Comparison of ENCODE assay signal across 11 cellular contexts in the genomic region with DNA sequence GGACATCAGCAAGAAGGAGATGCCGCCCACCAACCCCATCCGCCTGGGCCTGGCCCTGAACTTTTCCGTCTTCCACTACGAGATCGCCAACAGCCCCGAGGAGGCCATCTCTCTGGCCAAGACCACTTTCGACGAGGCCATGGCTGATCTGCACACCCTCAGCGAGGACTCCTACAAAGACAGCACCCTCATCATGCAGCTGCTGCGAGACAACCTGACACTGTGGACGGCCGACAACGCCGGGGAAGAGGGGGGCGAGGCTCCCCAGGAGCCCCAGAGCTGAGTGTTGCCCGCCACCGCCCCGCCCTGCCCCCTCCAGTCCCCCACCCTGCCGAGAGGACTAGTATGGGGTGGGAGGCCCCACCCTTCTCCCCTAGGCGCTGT. TPM values are rescaled to one million over a fixed set of nuclear protein-coding genes. Genes with fewer than 3 reads are reported as not detected.
DNase-seq lines count a peak whose midpoint lies in the region; ATAC-seq, FAIRE-seq and TF ChIP-seq lines count a peak whose summit lies in the region.
"Had no signal": no experiment of that assay in that cellular context is flagged by ENCODE, and none has a peak within 500 bp of the region (broad histone marks: within the 10 kb centered on the region; RNA-seq: fewer than 3 reads in every experiment).

No MANE protein-coding gene starts in this region.

- H3K9ac ChIP-seq in GM12878 (ENCODE audit: control insufficient read depth, insufficient read depth, low read length), result peak overlapping the region; percentile 99; the same call in 1 of the 2 replicates

- no TSS peak for BruUV-seq in GM12878 (replicated peaks; lab: Mats Ljungman, UMichigan)

- H3K36me3 Mint-ChIP-seq in progenitor cell of endocrine pancreas (ENCODE audit: insufficient read depth), result no peaks in the 10 kb centered on the region

- H3K27me3 Mint-ChIP-seq in progenitor cell of endocrine pancreas, result peaks cover 7% of the 10 kb centered on the region

- H3K9me3 Mint-ChIP-seq in progenitor cell of endocrine pancreas (ENCODE audit: low read depth), result no peaks in the 10 kb centered on the region

- H3K4me1 ChIP-seq in A549 (peaks cover 30% of the 10 kb centered on the region), GM12878 (ENCODE audit: control insufficient read depth, insufficient read depth, low read length) (peaks cover 16% of the 10 kb centered on the region), muscle layer of duodenum (ENCODE audit: control insufficient read depth in 1 of 2, insufficient read depth in 2 of 2, low read length in 2 of 2) (peaks cover 0 to 9% of the 10 kb centered on the region in 2 donors)

- no peaks in the 10 kb centered on the region for H3K9me3 ChIP-seq in A549
- H3K9me3 ChIP-seq in GM12878 (replicated peaks; ENCODE audit: control insufficient read depth, insufficient read depth, low read length), result no peaks in the 10 kb centered on the region
- H3K9me3 ChIP-seq in muscle layer of duodenum (ENCODE audit: control insufficient read depth in 1 of 2, low read length in 2 of 2), result no peaks in the 10 kb centered on the region
- H3K9me3 ChIP-seq: heart left ventricle, SJSA1 had no signal

- TF ChIP-seq CTCF in A549 (IDR thresholded peaks at IDR 0.05) (no peak), GM12878 (IDR thresholded peaks at IDR 0.05 in 2 of 3, conservative IDR thresholded peaks at IDR 0.05 in 1 of 3; ENCODE audit: control insufficient read depth in 2 of 3, extremely low read depth in 1 of 3, insufficient read depth in 1 of 3, low read depth in 3 of 3, low read length in 3 of 3) (no peak), progenitor cell of endocrine pancreas (IDR thresholded peaks at IDR 0.05; ENCODE audit: unreplicated experiment) (no peak)

- H4K20me1 ChIP-seq in GM12878 (ENCODE audit: control insufficient read depth, insufficient read depth), result no peaks in the 10 kb centered on the region

- POLR2A ChIA-PET in A549 (lab: Yijun Ruan, JAX) (interaction anchor here (0.6 to 1.4 kb wide), 2 partner anchors 15 to 130 kb away, joined by 5 read pairs; partner anchors contain the start of gene TRNP1), GM12878 (lab: Charles Lee) (interaction anchor here (0.7 to 2.2 kb wide), 2 partner anchors 14 to 172 kb away, joined by 3 to 6 read pairs; no protein-coding TSS in a partner anchor)

- DNase-seq in A549 (ENCODE audit: low read depth in 1 of 2, low spot score in 1 of 2) (no peak), H7 (no peak), GM12878 (ENCODE audit: low read depth, low spot score) (no peak), progenitor cell of endocrine pancreas (ENCODE audit: low spot score, unreplicated experiment) (no peak), NCI-H510A treated with DMSO at 0.1 percent for 48 hours (lab: John Stamatoyannopoulos, UW) (no peak), RCC 7860 (ENCODE audit: low spot score) (no peak)
- DNase-seq: stimulated activated CD4-positive, alpha-beta T cell treated with anti-CD3 and anti-CD28 coated beads, Interleukin-12 subunit alpha, Interleukin-12 subunit beta, amount 100 ng/mL, for 4 hours had no signal

- H2AFZ ChIP-seq in GM12878 (ENCODE audit: control insufficient read depth, low read depth, low read length), result no peak overlapping the region; the same call in 1 of the 2 replicates

- H3K27ac ChIP-seq in A549, result peak overlapping the region; percentile 90 to 99
- peak overlapping the region; percentile 99 for H3K27ac ChIP-seq in GM12878 (ENCODE audit: control insufficient read depth, insufficient read depth)
- peak overlapping the region; percentile 72 for H3K27ac ChIP-seq in muscle layer of duodenum (ENCODE audit: low read length)

- H3K4me2 ChIP-seq in A549 (peak overlapping the region; percentile 100), GM12878 (ENCODE audit: control insufficient read depth, insufficient read depth) (peak overlapping the region; percentile 99)

- FAIRE-seq in A549 (lab: Jason Lieb, UNC), result no peak
- FAIRE-seq in GM12878 (lab: Jason Lieb, UNC), result no peak
- FAIRE-seq in RCC 7860 (lab: Jason Lieb, UNC), result no peak

- H3K4me3 ChIP-seq in A549 (peak overlapping the region; percentile 66), H7 (ENCODE audit: insufficient read depth, low read depth, low read length) (peak overlapping the region; percentile 74; the same call in 1 of the 2 replicates), GM12878 (peak overlapping the region; percentile 93; the same call in 1 of the 2 replicates), muscle layer of duodenum (ENCODE audit: low read depth in 1 of 2, low read length in 2 of 2) (peak overlapping the region; percentile 70)

- intact Hi-C loops in GM12878 (cut with micrococcal nuclease; ENCODE audit: unreplicated experiment), result no loop called here

- H3K4me3 Mint-ChIP-seq in progenitor cell of endocrine pancreas (ENCODE audit: low read depth), result no peak overlapping the region

- CTCF ChIA-PET in A549 (lab: Yijun Ruan, JAX), result interaction anchor here (0.8 to 7.2 kb wide), 5 partner anchors 14 to 261 kb away, joined by 3 to 57 read pairs (median 12); no protein-coding TSS in a partner anchor
- CTCF ChIA-PET in GM12878 (lab: Yijun Ruan, JAX), result interaction anchor here (0.6 to 1.5 kb wide), 7 partner anchors 13 to 226 kb away, joined by 3 to 5 read pairs (median 3); no protein-coding TSS in a partner anchor

- no peak for TF ChIP-seq EP300 in A549 (IDR thresholded peaks at IDR 0.05)
- TF ChIP-seq EP300 in GM12878 (IDR thresholded peaks at IDR 0.05; ENCODE audit: borderline replicate concordance in 1 of 2, control insufficient read depth in 1 of 2, low read depth in 2 of 2, low read length in 2 of 2), result no peak

- peaks cover 11% of the 10 kb centered on the region for H3K4me1 Mint-ChIP-seq in progenitor cell of endocrine pancreas (ENCODE audit: low read depth)

- TF ChIP-seq POLR2A in A549 (IDR thresholded peaks at IDR 0.05; ENCODE audit: low read length), result no peak
- no peak for TF ChIP-seq POLR2A in GM12878 (IDR thresholded peaks at IDR 0.05; ENCODE audit: low read depth, low read length)

- no peak for TF ChIP-seq RAD21 in A549 (conservative IDR thresholded peaks at IDR 0.05 in 1 of 2, IDR thresholded peaks at IDR 0.05 in 1 of 2)
- TF ChIP-seq RAD21 in GM12878 (IDR thresholded peaks at IDR 0.05; ENCODE audit: insufficient read depth, low read depth, low read length), result no peak

- H3K79me2 ChIP-seq in GM12878 (ENCODE audit: control insufficient read depth, insufficient read depth, low read length), result no peaks in the 10 kb centered on the region; the same call in 1 of the 2 replicates

- H3K36me3 ChIP-seq in H7 (replicated peaks; ENCODE audit: control insufficient read depth, insufficient read depth, low read length) (no peaks in the 10 kb centered on the region), GM12878 (ENCODE audit: control insufficient read depth in 2 of 2, insufficient read depth in 2 of 2, low read length in 1 of 2) (no peaks in the 10 kb centered on the region), muscle layer of duodenum (ENCODE audit: control insufficient read depth in 1 of 2, insufficient read depth in 2 of 2, low read length in 2 of 2) (no peaks in the 10 kb centered on the region)
- H3K36me3 ChIP-seq: heart left ventricle, SJSA1 had no signal

- in situ Hi-C loops in GM12878 (cut with MboI), result no loop called here

- SMC1A ChIA-PET in GM12878 (lab: Charles Lee; ENCODE audit: uncharacterized antibody, unreplicated experiment), result no interaction called here

- WGBS in A549 (ENCODE audit: missing lambda C conversion rate), result 0% methylated on average over 4 of the region's 20 CpGs
- WGBS in GM12878 (ENCODE audit: insufficient coverage, insufficient replicate concordance, low lambda C conversion rate, missing lambda C conversion rate), result 66% methylated on average over 16 of the region's 20 CpGs

- ATAC-seq in A549, result peak; percentile 1 to 4; a peak in 4 of 6 replicates
- no peak for ATAC-seq in GM12878
- ATAC-seq in HG03135 (IDR thresholded peaks at IDR 0.05; ENCODE audit: unreplicated experiment), result no peak
- ATAC-seq: heart left ventricle had no signal

- H3K27me3 ChIP-seq in H7 (ENCODE audit: control insufficient read depth, insufficient read depth, low read length) (peaks cover 9% of the 10 kb centered on the region), GM12878 (replicated peaks in 1 of 2; ENCODE audit: control insufficient read depth in 2 of 2, insufficient read depth in 2 of 2, low read length in 1 of 2) (no peaks in the 10 kb centered on the region), muscle layer of duodenum (ENCODE audit: low read depth, low read length) (no peaks in the 10 kb centered on the region)
- H3K27me3 ChIP-seq: heart left ventricle, SJSA1 had no signal

- RAD21 ChIA-PET in GM12878 (lab: Charles Lee; ENCODE audit: unreplicated experiment), result interaction anchor here (2.3 kb wide), 1 partner anchor 31 kb away, joined by 16 read pairs; no protein-coding TSS in a partner anchor

- no peak overlapping the region for H3K27ac Mint-ChIP-seq in progenitor cell of endocrine pancreas

RNA-seq across cellular contexts. Expression of gene SFN, which starts 0.7 kb away (rescaled TPM):
- polyA plus RNA-seq in A549 (2011; rRNA removed) (31.0 and 39.8 TPM in 2 replicates), A549 (2017; fragmentation: RNase III; extraction: RNeasy Plus Mini Kit Qiagen cat#74134 plus additional on column Dnase treatment) (114 to 150 TPM (median 141 TPM) in 3 replicates), GM12878 (2011; rRNA removed) (0.06 and 0.19 TPM in 2 replicates), GM12878 (2014; fragmentation: Illumina TruSeq; extraction: Trizol) (0.14 and 1.2 TPM in 2 replicates), GM12878 (2014; fragmentation: Nextera tagmentation; extraction: Ambion mirVana) (under 1 TPM; 0.27 to 0.33 TPM), GM12878 (2014; rRNA removed) (2.7 and 3.2 TPM in 2 replicates), GM12878 (2016; fragmentation: Nextera tagmentation; extraction: Ambion mirVana) (under 1 TPM; 0.63 to 0.82 TPM)
- polyA plus RNA-seq in A549 (2012; cell fraction: cytosol; rRNA removed), result 193 and 209 TPM in 2 replicates
- polyA plus RNA-seq in A549 (2012; cell fraction: nucleus; rRNA removed), result 145 and 174 TPM in 2 replicates
- 17.4 and 26.5 TPM in 2 replicates for polyA minus RNA-seq in A549 (2011; rRNA and poly(A)+ RNA removed)
- 7.5 and 11.3 TPM in 2 replicates for total RNA-seq in H7 (2014; rRNA removed; shearing (Covaris generic))
- total RNA-seq in GM12878 (2013; cell fraction: nucleolus; rRNA removed), result 0.64 and 1.1 TPM in 2 replicates
- total RNA-seq in GM12878 (2014; rRNA removed) (2.0 and 2.7 TPM in 2 replicates), GM12878 (2014; rRNA removed; fragmentation: Illumina TruSeq; extraction: Trizol) (1.7 and 2.1 TPM in 2 replicates), GM12878 (2021) (2.9 and 4.1 TPM in 2 replicates), progenitor cell of endocrine pancreas (0.36 and 0.44 TPM in 2 replicates)
- polyA plus RNA-seq in GM12878 (2011; ENCODE audit: low read depth), result 0.71 TPM
- polyA plus RNA-seq in GM12878 (2011; cell fraction: cytosol; rRNA removed), result 0.10 and 0.13 TPM in 2 replicates
- polyA plus RNA-seq in GM12878 (2011; cell fraction: nucleus; rRNA removed), result 0.24 and 0.48 TPM in 2 replicates
- polyA plus RNA-seq in GM12878 (2012), result 3.6 and 3.8 TPM in 2 replicates
- polyA minus RNA-seq in GM12878 (2011; rRNA and poly(A)+ RNA removed), result 0.26 TPM in 1 of 2 replicates, not detected in the other
- 3.7 and 4.8 TPM in 2 replicates for polyA minus RNA-seq in GM12878 (2011; cell fraction: cytosol; rRNA and poly(A)+ RNA removed)
- polyA minus RNA-seq in GM12878 (2011; cell fraction: nucleus; rRNA and poly(A)+ RNA removed), result 0.85 and 1.3 TPM in 2 replicates

RNA-seq across cellular contexts. Expression of gene GPN2, which starts 26.4 kb away (rescaled TPM):
- polyA plus RNA-seq in A549 (2011; rRNA removed), result 18.1 and 23.6 TPM in 2 replicates
- polyA plus RNA-seq in A549 (2012; cell fraction: cytosol; rRNA removed), result 22.9 and 27.6 TPM in 2 replicates
- 14.7 and 24.0 TPM in 2 replicates for polyA plus RNA-seq in A549 (2012; cell fraction: nucleus; rRNA removed)
- polyA plus RNA-seq in A549 (2017; fragmentation: RNase III; extraction: RNeasy Plus Mini Kit Qiagen cat#74134 plus additional on column Dnase treatment), result 16.9 to 18.3 TPM (median 18.1 TPM) in 3 replicates
- 26.7 and 42.9 TPM in 2 replicates for polyA minus RNA-seq in A549 (2011; rRNA and poly(A)+ RNA removed)
- total RNA-seq in H7 (2014; rRNA removed; shearing (Covaris generic)), result 40.3 and 61.9 TPM in 2 replicates
- 24.6 and 26.1 TPM in 2 replicates for total RNA-seq in GM12878 (2013; cell fraction: nucleolus; rRNA removed)
- total RNA-seq in GM12878 (2014; rRNA removed), result 17.6 and 20.6 TPM in 2 replicates
- 12.2 and 15.8 TPM in 2 replicates for total RNA-seq in GM12878 (2014; rRNA removed; fragmentation: Illumina TruSeq; extraction: Trizol)
- total RNA-seq in GM12878 (2021), result 41.1 and 47.8 TPM in 2 replicates
- polyA plus RNA-seq in GM12878 (2011; ENCODE audit: low read depth), result 13.2 TPM
- polyA plus RNA-seq in GM12878 (2011; rRNA removed), result 28.3 and 61.4 TPM in 2 replicates
- 36.2 and 80.1 TPM in 2 replicates for polyA plus RNA-seq in GM12878 (2011; cell fraction: cytosol; rRNA removed)
- polyA plus RNA-seq in GM12878 (2011; cell fraction: nucleus; rRNA removed), result 46.9 and 50.6 TPM in 2 replicates
- polyA plus RNA-seq in GM12878 (2012), result 17.1 and 27.9 TPM in 2 replicates
- 15.3 and 17.7 TPM in 2 replicates for polyA plus RNA-seq in GM12878 (2014; fragmentation: Illumina TruSeq; extraction: Trizol)
- 10 to 100 TPM in 1 of 2 experiments, 1 to 10 TPM in 1; 8.3 to 17.4 TPM for polyA plus RNA-seq in GM12878 (2014; fragmentation: Nextera tagmentation; extraction: Ambion mirVana)
- 28.9 and 32.7 TPM in 2 replicates for polyA plus RNA-seq in GM12878 (2014; rRNA removed)
- 10 to 100 TPM; 51.1 to 59.7 TPM for polyA plus RNA-seq in GM12878 (2016; fragmentation: Nextera tagmentation; extraction: Ambion mirVana)
- 57.9 and 58.4 TPM in 2 replicates for polyA minus RNA-seq in GM12878 (2011; rRNA and poly(A)+ RNA removed)
- polyA minus RNA-seq in GM12878 (2011; cell fraction: cytosol; rRNA and poly(A)+ RNA removed), result 22.7 and 26.0 TPM in 2 replicates
- polyA minus RNA-seq in GM12878 (2011; cell fraction: nucleus; rRNA and poly(A)+ RNA removed), result 16.3 and 21.7 TPM in 2 replicates
- 36.5 and 37.4 TPM in 2 replicates for total RNA-seq in progenitor cell of endocrine pancreas

RNA-seq across cellular contexts. Expression of gene GPATCH3, which starts 36.6 kb away (rescaled TPM):
- 4.9 and 5.4 TPM in 2 replicates for polyA plus RNA-seq in A549 (2011; rRNA removed)
- polyA plus RNA-seq in A549 (2012; cell fraction: cytosol; rRNA removed), result 7.6 and 8.3 TPM in 2 replicates
- polyA plus RNA-seq in A549 (2012; cell fraction: nucleus; rRNA removed), result 12.4 and 13.1 TPM in 2 replicates
- polyA plus RNA-seq in A549 (2017; fragmentation: RNase III; extraction: RNeasy Plus Mini Kit Qiagen cat#74134 plus additional on column Dnase treatment), result 7.0 to 8.7 TPM (median 8.3 TPM) in 3 replicates
- 6.1 and 6.4 TPM in 2 replicates for polyA minus RNA-seq in A549 (2011; rRNA and poly(A)+ RNA removed)
- total RNA-seq in H7 (2014; rRNA removed; shearing (Covaris generic)), result 16.1 and 23.7 TPM in 2 replicates
- 5.0 and 6.4 TPM in 2 replicates for total RNA-seq in GM12878 (2013; cell fraction: nucleolus; rRNA removed)
- total RNA-seq in GM12878 (2014; rRNA removed), result 9.2 and 10.1 TPM in 2 replicates
- 5.8 and 7.5 TPM in 2 replicates for total RNA-seq in GM12878 (2014; rRNA removed; fragmentation: Illumina TruSeq; extraction: Trizol)
- total RNA-seq in GM12878 (2021), result 11.5 and 13.4 TPM in 2 replicates
- polyA plus RNA-seq in GM12878 (2011; ENCODE audit: low read depth), result 3.8 TPM
- 2.5 and 4.5 TPM in 2 replicates for polyA plus RNA-seq in GM12878 (2011; rRNA removed)
- 4.8 and 5.7 TPM in 2 replicates for polyA plus RNA-seq in GM12878 (2011; cell fraction: cytosol; rRNA removed)
- 6.6 and 11.2 TPM in 2 replicates for polyA plus RNA-seq in GM12878 (2011; cell fraction: nucleus; rRNA removed)
- 6.0 and 9.2 TPM in 2 replicates for polyA plus RNA-seq in GM12878 (2012)
- 4.8 and 7.8 TPM in 2 replicates for polyA plus RNA-seq in GM12878 (2014; fragmentation: Illumina TruSeq; extraction: Trizol)
- 1 to 10 TPM in 1 of 2 experiments, under 1 TPM in 1; 0.56 to 2.9 TPM for polyA plus RNA-seq in GM12878 (2014; fragmentation: Nextera tagmentation; extraction: Ambion mirVana)
- 9.6 and 11.8 TPM in 2 replicates for polyA plus RNA-seq in GM12878 (2014; rRNA removed)
- polyA plus RNA-seq in GM12878 (2016; fragmentation: Nextera tagmentation; extraction: Ambion mirVana), result 10 to 100 TPM; 11.2 to 12.9 TPM
- polyA minus RNA-seq in GM12878 (2011; rRNA and poly(A)+ RNA removed), result 2.6 and 6.1 TPM in 2 replicates
- 3.1 and 4.3 TPM in 2 replicates for polyA minus RNA-seq in GM12878 (2011; cell fraction: cytosol; rRNA and poly(A)+ RNA removed)
- polyA minus RNA-seq in GM12878 (2011; cell fraction: nucleus; rRNA and poly(A)+ RNA removed), result 3.7 and 7.3 TPM in 2 replicates
- 21.2 and 23.9 TPM in 2 replicates for total RNA-seq in progenitor cell of endocrine pancreas

RNA-seq across cellular contexts. Expression of gene ZDHHC18, which starts 37.2 kb away (rescaled TPM):
- polyA plus RNA-seq in A549 (2011; rRNA removed), result 20.0 and 27.0 TPM in 2 replicates
- polyA plus RNA-seq in A549 (2012; cell fraction: cytosol; rRNA removed), result 37.2 and 48.1 TPM in 2 replicates
- polyA plus RNA-seq in A549 (2012; cell fraction: nucleus; rRNA removed), result 44.4 and 45.8 TPM in 2 replicates
- polyA plus RNA-seq in A549 (2017; fragmentation: RNase III; extraction: RNeasy Plus Mini Kit Qiagen cat#74134 plus additional on column Dnase treatment), result 15.0 to 16.2 TPM (median 15.7 TPM) in 3 replicates
- polyA minus RNA-seq in A549 (2011; rRNA and poly(A)+ RNA removed), result 39.5 and 46.1 TPM in 2 replicates
- 45.5 and 50.0 TPM in 2 replicates for total RNA-seq in H7 (2014; rRNA removed; shearing (Covaris generic))
- total RNA-seq in GM12878 (2013; cell fraction: nucleolus; rRNA removed), result 51.2 and 54.8 TPM in 2 replicates
- total RNA-seq in GM12878 (2014; rRNA removed), result 22.0 and 25.0 TPM in 2 replicates
- 17.3 and 17.6 TPM in 2 replicates for total RNA-seq in GM12878 (2014; rRNA removed; fragmentation: Illumina TruSeq; extraction: Trizol)
- total RNA-seq in GM12878 (2021), result 34.4 and 35.9 TPM in 2 replicates
- polyA plus RNA-seq in GM12878 (2011; ENCODE audit: low read depth), result 7.9 TPM
- 41.8 and 81.2 TPM in 2 replicates for polyA plus RNA-seq in GM12878 (2011; rRNA removed)
- polyA plus RNA-seq in GM12878 (2011; cell fraction: cytosol; rRNA removed), result 113 and 114 TPM in 2 replicates
- 122 and 163 TPM in 2 replicates for polyA plus RNA-seq in GM12878 (2011; cell fraction: nucleus; rRNA removed)
- polyA plus RNA-seq in GM12878 (2012), result 30.3 and 34.7 TPM in 2 replicates
- 31.7 and 39.1 TPM in 2 replicates for polyA plus RNA-seq in GM12878 (2014; fragmentation: Illumina TruSeq; extraction: Trizol)
- polyA plus RNA-seq in GM12878 (2014; fragmentation: Nextera tagmentation; extraction: Ambion mirVana), result 1 to 10 TPM in 1 of 2 experiments, under 1 TPM in 1; 0.40 to 1.2 TPM
- 40.7 and 42.7 TPM in 2 replicates for polyA plus RNA-seq in GM12878 (2014; rRNA removed)
- 1 to 10 TPM; 1.3 to 2.0 TPM for polyA plus RNA-seq in GM12878 (2016; fragmentation: Nextera tagmentation; extraction: Ambion mirVana)
- 65.5 and 92.0 TPM in 2 replicates for polyA minus RNA-seq in GM12878 (2011; rRNA and poly(A)+ RNA removed)
- polyA minus RNA-seq in GM12878 (2011; cell fraction: cytosol; rRNA and poly(A)+ RNA removed), result 22.5 and 32.2 TPM in 2 replicates
- polyA minus RNA-seq in GM12878 (2011; cell fraction: nucleus; rRNA and poly(A)+ RNA removed), result 14.6 and 18.0 TPM in 2 replicates
- 22.9 and 26.1 TPM in 2 replicates for total RNA-seq in progenitor cell of endocrine pancreas

RNA-seq across cellular contexts. Expression of gene NR0B2, which starts 50.1 kb away (rescaled TPM):
- polyA plus RNA-seq in A549 (2011; rRNA removed), result not detected in 2 replicates
- not detected in 2 replicates for polyA plus RNA-seq in A549 (2012; cell fraction: cytosol; rRNA removed)
- not detected in 2 replicates for polyA plus RNA-seq in A549 (2012; cell fraction: nucleus; rRNA removed)
- polyA plus RNA-seq in A549 (2017; fragmentation: RNase III; extraction: RNeasy Plus Mini Kit Qiagen cat#74134 plus additional on column Dnase treatment), result not detected in 3 replicates
- polyA minus RNA-seq in A549 (2011; rRNA and poly(A)+ RNA removed), result not detected in 2 replicates
- not detected in 2 replicates for total RNA-seq in H7 (2014; rRNA removed; shearing (Covaris generic))
- total RNA-seq in GM12878 (2013; cell fraction: nucleolus; rRNA removed), result not detected in 2 replicates
- total RNA-seq in GM12878 (2014; rRNA removed), result not detected in 2 replicates
- total RNA-seq in GM12878 (2014; rRNA removed; fragmentation: Illumina TruSeq; extraction: Trizol), result not detected in 2 replicates
- total RNA-seq in GM12878 (2021), result not detected in 2 replicates
- not detected for polyA plus RNA-seq in GM12878 (2011; ENCODE audit: low read depth)
- not detected in 2 replicates for polyA plus RNA-seq in GM12878 (2011; rRNA removed)
- not detected in 2 replicates for polyA plus RNA-seq in GM12878 (2011; cell fraction: cytosol; rRNA removed)
- polyA plus RNA-seq in GM12878 (2011; cell fraction: nucleus; rRNA removed), result 0.19 TPM in 1 of 2 replicates, not detected in the other
- polyA plus RNA-seq in GM12878 (2012), result not detected in 2 replicates
- not detected in 2 replicates for polyA plus RNA-seq in GM12878 (2014; fragmentation: Illumina TruSeq; extraction: Trizol)
- polyA plus RNA-seq in GM12878 (2014; fragmentation: Nextera tagmentation; extraction: Ambion mirVana), result not detected
- polyA plus RNA-seq in GM12878 (2014; rRNA removed), result not detected in 2 replicates
- not detected for polyA plus RNA-seq in GM12878 (2016; fragmentation: Nextera tagmentation; extraction: Ambion mirVana)
- polyA minus RNA-seq in GM12878 (2011; rRNA and poly(A)+ RNA removed), result not detected in 2 replicates
- not detected in 2 replicates for polyA minus RNA-seq in GM12878 (2011; cell fraction: cytosol; rRNA and poly(A)+ RNA removed)
- not detected in 2 replicates for polyA minus RNA-seq in GM12878 (2011; cell fraction: nucleus; rRNA and poly(A)+ RNA removed)
- 10.3 and 11.9 TPM in 2 replicates for total RNA-seq in progenitor cell of endocrine pancreas
- total RNA-seq: SJSA1 had no signal

Comparison
In these comparisons a context has a peak if more than half of its experiments do, and no peak if none do; other contexts are left out.
1. ATAC-seq: peak in A549 (2 of 2); none in GM12878 (single experiment) and HG03135 (single experiment).
2. Peak in every context shown above with its lines, with median percentiles within 50 percentile points of each other: H3K27ac ChIP-seq and H3K4me3 ChIP-seq.